24 cellular contexts compared by ENCODE assay signal in genomic region chr13:87208636-87209035, GRCh38.
"Had no signal": no experiment of that assay in that cellular context is flagged by ENCODE, and none has a peak within 500 bp of the region (broad histone marks: within the 10 kb centered on the region; RNA-seq: fewer than 3 reads in every experiment).

No MANE protein-coding gene starts in this region.

- H3K36me3 Mint-ChIP-seq: immature natural killer cell; naive thymus-derived CD4-positive, alpha-beta T cell; stimulated activated memory B cell treated with anti-CD40 and anti-IgM and Interleukin-4, amounts not matched to agents 10 μg/mL and 1 μg/mL and 100 μg/mL, for 72 hours had no signal

- H3K4me3 Mint-ChIP-seq: effector memory CD8-positive, alpha-beta T cell; immature natural killer cell; naive thymus-derived CD4-positive, alpha-beta T cell; nephron; neural progenitor cell; stimulated activated memory B cell treated with anti-CD40 and anti-IgM and Interleukin-4, amounts not matched to agents 10 μg/mL and 1 μg/mL and 100 μg/mL, for 72 hours had no signal

- DNase-seq: cortex of kidney; effector memory CD8-positive, alpha-beta T cell; erythroblast; esophagus squamous epithelium; foreskin melanocyte; hypothalamus; immature natural killer cell; islet precursor cell; kidney glomerular epithelial cell; mesenchymal stem cell; midbrain; naive thymus-derived CD4-positive, alpha-beta T cell; right cardiac atrium; sigmoid colon; stimulated activated CD4-positive, alpha-beta T cell treated with anti-CD3 and anti-CD28 coated beads, Interleukin-2, amount 100 ng/mL, for 24 hours; stimulated activated CD4-positive, alpha-beta T cell treated with anti-CD3 and anti-CD28 coated beads, Interleukin-4, amount 100 ng/mL, for 24 hours; stimulated activated naive CD8-positive, alpha-beta T cell treated with anti-CD3 and anti-CD28 coated beads, Interleukin-15, Interleukin-2, amounts not matched to agents 100 U/mL and 50 U/mL, for 24 hours; substantia nigra; testis; upper lobe of left lung had no signal

- H3K4me1 Mint-ChIP-seq: immature natural killer cell; naive thymus-derived CD4-positive, alpha-beta T cell; nephron; neural progenitor cell; stimulated activated memory B cell treated with anti-CD40 and anti-IgM and Interleukin-4, amounts not matched to agents 10 μg/mL and 1 μg/mL and 100 μg/mL, for 72 hours had no signal

- ATAC-seq: effector memory CD8-positive, alpha-beta T cell; left lobe of liver; naive thymus-derived CD4-positive, alpha-beta T cell; right cardiac atrium; stimulated activated memory B cell treated with anti-CD40 and anti-IgM and Interleukin-4, amounts not matched to agents 10 μg/mL and 1 μg/mL and 100 μg/mL, for 72 hours; stimulated activated naive CD8-positive, alpha-beta T cell treated with anti-CD3 and anti-CD28 coated beads, Interleukin-15, Interleukin-2, amounts not matched to agents 100 U/mL and 50 U/mL, for 24 hours had no signal

- H3K27ac Mint-ChIP-seq: effector memory CD8-positive, alpha-beta T cell; immature natural killer cell; naive thymus-derived CD4-positive, alpha-beta T cell; nephron; neural progenitor cell; stimulated activated memory B cell treated with anti-CD40 and anti-IgM and Interleukin-4, amounts not matched to agents 10 μg/mL and 1 μg/mL and 100 μg/mL, for 72 hours had no signal

- H3K9me3 Mint-ChIP-seq: nephron, neural progenitor cell had no signal
